ENCODE assay signal across 8 cellular contexts in the genomic region with DNA sequence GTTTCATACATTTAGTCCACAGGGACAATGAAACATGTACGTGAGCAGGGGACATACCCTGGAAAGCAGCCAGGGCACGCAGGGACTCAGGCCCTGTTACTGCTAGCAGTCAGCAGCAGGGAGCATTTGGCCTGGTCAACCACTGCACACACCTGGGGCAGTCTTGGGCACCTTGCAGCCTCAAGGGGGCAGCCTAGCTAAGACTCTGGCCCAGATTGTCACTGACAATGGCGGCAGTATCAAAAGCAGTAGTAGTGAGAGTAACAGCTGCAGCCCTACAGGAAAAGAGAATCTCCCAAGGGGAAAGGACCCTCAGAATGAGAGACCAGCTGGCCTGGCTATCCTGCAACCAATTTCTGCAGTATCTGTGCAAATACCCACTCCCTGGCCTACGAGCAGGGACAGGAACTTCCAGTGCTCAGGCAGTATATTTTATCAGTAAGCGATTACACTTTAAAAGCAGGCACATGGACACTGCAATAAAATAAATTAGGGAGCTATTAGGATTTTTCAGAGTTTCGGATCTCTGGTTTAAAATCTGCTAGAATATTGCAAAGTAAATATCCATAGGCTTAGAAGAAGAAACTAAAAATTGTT.
DNase-seq lines count a peak whose midpoint lies in the region; ATAC-seq lines count a peak whose summit lies in the region.

No MANE protein-coding gene starts in this region.

- H3K4me3 Mint-ChIP-seq in memory B cell, result no peak overlapping the region

- peaks cover 5% of the 10 kb centered on the region for H3K4me1 Mint-ChIP-seq in memory B cell

- H3K9me3 Mint-ChIP-seq in memory B cell, result no peaks in the 10 kb centered on the region

- H3K36me3 Mint-ChIP-seq in memory B cell, result no peaks in the 10 kb centered on the region

- DNase-seq in A172 (ENCODE audit: low spot score), result peak; percentile 81
- DNase-seq in NCI-H2171 (lab: John Stamatoyannopoulos, UW), result peak; percentile 16
- peak; percentile 73 for DNase-seq in activated CD4-positive, alpha-beta T cell treated with anti-CD3 and anti-CD28 coated beads for 48 hours
- DNase-seq in dermis microvascular lymphatic vessel endothelial cell (ENCODE audit: low read depth in 2 of 2), result peak; percentile 37 to 72
- peak; percentile 45 to 49 for DNase-seq in memory B cell (ENCODE audit: low spot score in 2 of 2)
- DNase-seq in stimulated activated CD8-positive, alpha-beta memory T cell treated with anti-CD3 and anti-CD28 coated beads, Interleukin-4, amount 100 ng/mL, for 4 hours (ENCODE audit: low read depth in 2 of 2, low spot score in 1 of 2), result peak; percentile 2 to 9

- ATAC-seq in GM18520 (IDR thresholded peaks at IDR 0.05; ENCODE audit: unreplicated experiment) (peak; percentile 85), HG02973 (IDR thresholded peaks at IDR 0.05; ENCODE audit: unreplicated experiment) (peak; percentile 99), memory B cell (ENCODE audit: low read depth) (peak; percentile 98)

- H3K27ac Mint-ChIP-seq in memory B cell, result no peak overlapping the region

- H3K27me3 Mint-ChIP-seq in memory B cell, result no peaks in the 10 kb centered on the region

Comparison
In these comparisons a context has a peak if more than half of its experiments do, and no peak if none do; other contexts are left out.
1. Peak in every context shown above with its lines: DNase-seq and ATAC-seq.
2. DNase-seq: peak in every context shown above with its lines; median percentile 81 in A172; 73 in activated CD4-positive, alpha-beta T cell treated with anti-CD3 and anti-CD28 coated beads for 48 hours; 54 in dermis microvascular lymphatic vessel endothelial cell; 47 in memory B cell; 16 in NCI-H2171; 6 in stimulated activated CD8-positive, alpha-beta memory T cell treated with anti-CD3 and anti-CD28 coated beads, Interleukin-4, amount 100 ng/mL, for 4 hours.